In genomic region chr1:179228783-179229213, GRCh38 we compare ENCODE assay signal across 7 cellular contexts. TPM values are rescaled to one million over a fixed set of nuclear protein-coding genes. Genes with fewer than 3 reads are reported as not detected.
DNase-seq lines count a peak whose midpoint lies in the region; ATAC-seq and TF ChIP-seq lines count a peak whose summit lies in the region.

No MANE protein-coding gene starts in this region.

- DNase-seq in PC-9 (peak in 1 of 2 experiments; percentile 19), left cardiac atrium (peak; percentile 55), posterior vena cava (ENCODE audit: low spot score) (peak; percentile 83)
- DNase-seq in activated naive CD4-positive, alpha-beta T cell treated with anti-CD3 and anti-CD28 coated beads, Interleukin-2, amount 50 U/mL, for 72 hours (ENCODE audit: low spot score in 2 of 2): peak; percentile 23 to 63

- no peaks in the 10 kb centered on the region for H3K9me3 Mint-ChIP-seq in activated naive CD4-positive, alpha-beta T cell treated with anti-CD3 and anti-CD28 coated beads, Interleukin-2, amount 50 U/mL, for 72 hours

- peak overlapping the region; percentile 92 for H3K4me2 ChIP-seq in PC-9

- no TSS peak for BruUV-seq in PC-9 (replicated peaks; lab: Mats Ljungman, UMichigan)

- H4K20me1 ChIP-seq in PC-9 (ENCODE audit: insufficient read depth): peaks cover 7% of the 10 kb centered on the region; the same call in 1 of the 2 replicates

- no peaks in the 10 kb centered on the region for H3K9me3 ChIP-seq in PC-9 (ENCODE audit: insufficient read depth, low read depth)

- no peaks in the 10 kb centered on the region for H3K36me3 ChIP-seq in PC-9 (ENCODE audit: low read depth)

- peaks cover 29% of the 10 kb centered on the region for H3K4me1 ChIP-seq in PC-9 (replicated peaks; ENCODE audit: insufficient read depth)

- no peaks in the 10 kb centered on the region for H3K9me2 ChIP-seq in PC-9 (ENCODE audit: insufficient read depth)

- H3K27ac Mint-ChIP-seq in activated naive CD4-positive, alpha-beta T cell treated with anti-CD3 and anti-CD28 coated beads, Interleukin-2, amount 50 U/mL, for 72 hours: peak overlapping the region; percentile 92 to 93

- H3K36me3 Mint-ChIP-seq in activated naive CD4-positive, alpha-beta T cell treated with anti-CD3 and anti-CD28 coated beads, Interleukin-2, amount 50 U/mL, for 72 hours: peaks cover 0 to 5% of the 10 kb centered on the region in 2 donors

- POLR2A ChIA-PET in PC-9 (lab: Charles Lee; ENCODE audit: unreplicated experiment): interaction anchor here (0.6 kb wide), 1 partner anchor 170 kb away, joined by 7 read pairs; no protein-coding TSS in a partner anchor

- H2AFZ ChIP-seq in PC-9: peak overlapping the region; percentile 66; the same call in 1 of the 2 replicates

- peak overlapping the region; percentile 96 for H3K4me3 ChIP-seq in PC-9

- H3K79me2 ChIP-seq in PC-9 (ENCODE audit: low read depth): peaks cover 51% of the 10 kb centered on the region

- CTCF ChIA-PET in PC-9 (lab: Charles Lee): no interaction called here

- intact Hi-C loops in PC-9 (cut with micrococcal nuclease; ENCODE audit: unreplicated experiment) (no loop called here), left cardiac atrium (cut with DNase I) (no loop called here), posterior vena cava (cut with DNase I) (no loop called here)

- H3K27me3 ChIP-seq in PC-9 (ENCODE audit: insufficient read depth, low read depth): no peaks in the 10 kb centered on the region

- peaks cover 26% of the 10 kb centered on the region; the same call in 1 of the 2 replicates for H3F3A ChIP-seq in PC-9 (ENCODE audit: insufficient read depth, low read depth)

- peak overlapping the region; percentile 39; the same call in 1 of the 2 replicates for H3K27ac ChIP-seq in PC-9

- TF ChIP-seq CTCF in PC-9 (conservative IDR thresholded peaks at IDR 0.05): no peak

- ATAC-seq in GM18502 (IDR thresholded peaks at IDR 0.05; ENCODE audit: poor library complexity, unreplicated experiment) (peak; percentile 12), HG03025 (IDR thresholded peaks at IDR 0.05; ENCODE audit: low FRiP score, unreplicated experiment) (peak; percentile 33), left cardiac atrium (peak; percentile 71 to 73), HG03108 (IDR thresholded peaks at IDR 0.05; ENCODE audit: unreplicated experiment) (no peak)
- ATAC-seq in activated naive CD4-positive, alpha-beta T cell treated with anti-CD3 and anti-CD28 coated beads, Interleukin-2, amount 50 U/mL, for 72 hours: peak; percentile 31 to 42

RNA-seq across cellular contexts. Expression of gene ABL2, which starts 0.7 kb away (rescaled TPM):
- total RNA-seq in PC-9 (2021) (23.5 and 27.4 TPM in 2 replicates), left cardiac atrium (10 to 100 TPM; 10.7 to 13.9 TPM), posterior vena cava (10 to 100 TPM; 37.2 to 63.5 TPM)
- total RNA-seq in activated naive CD4-positive, alpha-beta T cell treated with anti-CD3 and anti-CD28 coated beads, Interleukin-2, amount 50 U/mL, for 72 hours: 1 to 10 TPM; 9.2 to 9.4 TPM
